8 cellular contexts compared by ENCODE assay signal in genomic region chr2:64989126-64989981, GRCh38. TPM values are rescaled to one million over a fixed set of nuclear protein-coding genes. Genes with fewer than 3 reads are reported as not detected.
DNase-seq lines count a peak whose midpoint lies in the region; ATAC-seq and TF ChIP-seq lines count a peak whose summit lies in the region.

SLC1A4 (plus strand) TSS chr2:64989399; CDS start chr2:64989644, 245 bp downstream.

- H3K4me1 Mint-ChIP-seq in activated CD8-positive, alpha-beta T cell treated with anti-CD3 and anti-CD28 coated beads, Interleukin-2, amount 10 ng/mL, durations not matched to agents 7 days and 5 days (ENCODE audit: low read depth), result peaks cover 69% of the 10 kb centered on the region

- H3K36me3 Mint-ChIP-seq in activated CD8-positive, alpha-beta T cell treated with anti-CD3 and anti-CD28 coated beads, Interleukin-2, amount 10 ng/mL, durations not matched to agents 7 days and 5 days (ENCODE audit: low read depth), result peaks cover 48% of the 10 kb centered on the region

- peak; percentile 66 for ATAC-seq in GM19438 (IDR thresholded peaks at IDR 0.05; ENCODE audit: low read depth, unreplicated experiment)
- ATAC-seq in HG03565 (IDR thresholded peaks at IDR 0.05; ENCODE audit: unreplicated experiment), result peak; percentile 53
- peak; percentile 91 for ATAC-seq in activated CD8-positive, alpha-beta T cell treated with anti-CD3 and anti-CD28 coated beads, Interleukin-2, amount 10 ng/mL, durations not matched to agents 7 days and 5 days

- peaks cover 12% of the 10 kb centered on the region for H3K27me3 Mint-ChIP-seq in activated CD8-positive, alpha-beta T cell treated with anti-CD3 and anti-CD28 coated beads, Interleukin-2, amount 10 ng/mL, durations not matched to agents 7 days and 5 days (ENCODE audit: low read depth)

- no peaks in the 10 kb centered on the region for H3K9me3 Mint-ChIP-seq in activated CD8-positive, alpha-beta T cell treated with anti-CD3 and anti-CD28 coated beads, Interleukin-2, amount 10 ng/mL, durations not matched to agents 7 days and 5 days (ENCODE audit: insufficient read depth)

- no peak for TF ChIP-seq CTCF in C4-2B (conservative IDR thresholded peaks at IDR 0.05)

- DNase-seq in NCI-H82 treated with DMSO at 0.1 percent for 48 hours (lab: John Stamatoyannopoulos, UW; ENCODE audit: unreplicated experiment) (peak; percentile 73), medulla oblongata (ENCODE audit: extremely low spot score) (peak; percentile 88)
- DNase-seq in activated CD8-positive, alpha-beta T cell treated with anti-CD3 and anti-CD28 coated beads, Interleukin-2, amount 10 ng/mL, durations not matched to agents 7 days and 5 days, result peak; percentile 91
- peak; percentile 63 for DNase-seq in effector CD4-positive, alpha-beta T cell
- DNase-seq in stimulated activated CD8-positive, alpha-beta memory T cell treated with anti-CD3 and anti-CD28 coated beads, Interleukin-12 subunit alpha, Interleukin-12 subunit beta, amount 100 ng/mL, for 1 hour (ENCODE audit: low read depth), result peak; percentile 53

- POLR2A ChIA-PET in activated CD8-positive, alpha-beta T cell treated with anti-CD3 and anti-CD28 coated beads, Interleukin-2, amount 10 ng/mL, durations not matched to agents 7 days and 5 days (lab: Charles Lee), result interaction anchor here (0.7 to 4.7 kb wide), 8 partner anchors 18 to 73 kb away, joined by 3 to 41 read pairs (median 4); no protein-coding TSS in a partner anchor

- H3K27ac Mint-ChIP-seq in activated CD8-positive, alpha-beta T cell treated with anti-CD3 and anti-CD28 coated beads, Interleukin-2, amount 10 ng/mL, durations not matched to agents 7 days and 5 days, result peak within 1 kb of the TSS; percentile 81

- peak within 1 kb of the TSS; percentile 91 for H3K4me3 Mint-ChIP-seq in activated CD8-positive, alpha-beta T cell treated with anti-CD3 and anti-CD28 coated beads, Interleukin-2, amount 10 ng/mL, durations not matched to agents 7 days and 5 days

- CTCF ChIA-PET in activated CD8-positive, alpha-beta T cell treated with anti-CD3 and anti-CD28 coated beads, Interleukin-2, amount 10 ng/mL, durations not matched to agents 7 days and 5 days (lab: Charles Lee), result interaction anchor here (0.7 to 10.0 kb wide), 7 partner anchors 41 to 158 kb away, joined by 3 to 104 read pairs (median 3); partner anchors contain the start of gene CEP68

- peak within 1 kb of the TSS; percentile 53 for H3K27ac ChIP-seq in C4-2B

RNA-seq across cellular contexts. Expression of gene SLC1A4, which starts in this region (rescaled TPM):
- total RNA-seq in activated CD8-positive, alpha-beta T cell treated with anti-CD3 and anti-CD28 coated beads, Interleukin-2, amount 10 ng/mL, durations not matched to agents 7 days and 5 days, result 10 to 100 TPM; 48.8 to 50.1 TPM

Comparison
In these comparisons a context has a peak if more than half of its experiments do, and no peak if none do; other contexts are left out.
1. Peak in every context shown above with its lines: DNase-seq, ATAC-seq and H3K27ac ChIP-seq.